In the genomic region with DNA sequence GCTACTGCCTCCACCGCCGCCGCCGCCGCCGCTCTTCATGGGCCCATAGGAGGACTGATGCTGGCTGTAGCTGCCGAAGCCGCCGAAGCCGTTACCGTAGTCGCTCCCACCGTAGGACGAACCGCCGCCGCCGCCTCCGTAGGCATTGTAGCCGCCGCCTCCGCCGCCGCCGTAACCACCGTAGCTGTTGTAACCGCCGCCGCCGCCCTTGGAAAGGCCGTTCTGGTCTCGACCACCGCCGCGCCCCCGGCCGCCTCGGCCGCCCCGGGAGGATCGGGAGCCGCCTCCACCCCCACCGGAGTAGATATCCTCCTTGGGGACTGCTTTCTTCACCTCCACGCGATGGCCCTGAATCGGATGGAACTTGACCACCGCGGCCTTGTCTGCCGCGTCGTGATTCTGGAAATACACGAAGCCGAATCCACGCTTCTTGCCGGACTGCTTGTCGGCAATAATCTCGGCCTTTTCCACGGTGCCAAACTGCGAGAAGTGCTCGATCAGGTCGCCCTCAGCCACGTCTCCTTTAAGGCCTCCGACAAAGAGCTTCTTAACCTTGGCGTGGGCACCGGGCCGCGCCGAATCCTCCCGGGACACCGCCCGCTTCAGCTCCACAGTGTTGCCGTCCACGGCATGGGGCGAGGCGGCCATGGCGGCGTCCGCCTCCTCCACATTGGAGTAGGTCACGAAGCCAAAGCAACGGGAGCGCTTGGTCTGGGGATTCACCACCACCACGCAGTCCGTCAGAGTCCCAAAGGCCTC, we compare ENCODE assay signal across 8 cellular contexts. TPM values are rescaled to one million over a fixed set of nuclear protein-coding genes. Genes with fewer than 3 reads are reported as not detected.
A peak's percentile ranks its signal among the peaks of the same experiment; 100 is the strongest.
DNase-seq lines count a peak whose midpoint lies in the region; ATAC-seq and TF ChIP-seq lines count a peak whose summit lies in the region.

No MANE protein-coding gene starts in this region.

- H3K4me3 ChIP-seq in OCI-LY1 (ENCODE audit: low read depth, low read length, poor library complexity, severe bottlenecking) (peak overlapping the region; percentile 100), ovary (peak overlapping the region; percentile 91)

- H3K27me3 ChIP-seq in OCI-LY1 (ENCODE audit: insufficient read depth, low read length) = no peaks in the 10 kb centered on the region
- H3K27me3 ChIP-seq in ovary = no peaks in the 10 kb centered on the region

- intact Hi-C loops in ovary (cut with DNase I) = loop anchor here in 3 of 4 donors (10.0 kb wide), 2 partner anchors 281 to 741 kb away; a partner anchor contains a TSS

- H4K20me1 ChIP-seq in OCI-LY1 (ENCODE audit: insufficient read depth, low read length) = peaks cover 5% of the 10 kb centered on the region

- peak; percentile 18 to 70 (median 56) for DNase-seq in activated naive CD4-positive, alpha-beta T cell (lab: John Stamatoyannopoulos, UW)
- peak; percentile 36 for DNase-seq in germinal center (ENCODE audit: low spot score)
- DNase-seq in ovary = peak; percentile 28 to 76 (median 59)
- no peak for DNase-seq in NK-92 treated with Interleukin-12 subunit alpha and Interleukin-12 subunit beta, amount 100 ng/mL, for 24 hours (lab: John Stamatoyannopoulos, UW)
- DNase-seq in Kasumi-1 (lab: John Stamatoyannopoulos, UW) = no peak

- no peaks in the 10 kb centered on the region for H3K9me2 ChIP-seq in OCI-LY1 (ENCODE audit: low read depth, low read length)

- peak overlapping the region; percentile 82 for H3K4me2 ChIP-seq in OCI-LY1 (ENCODE audit: low read length)

- H3K9me3 ChIP-seq in OCI-LY1 (ENCODE audit: low read length) (no peaks in the 10 kb centered on the region), ovary (no peaks in the 10 kb centered on the region)

- peaks cover 30% of the 10 kb centered on the region for H3K79me2 ChIP-seq in OCI-LY1 (ENCODE audit: insufficient read depth, low read length)

- H3K9ac ChIP-seq in OCI-LY1 (ENCODE audit: low read length) = peak overlapping the region; percentile 100

- H3K36me3 ChIP-seq in OCI-LY1 (ENCODE audit: insufficient read depth, low read length) (peaks cover 40% of the 10 kb centered on the region), ovary (no peaks in the 10 kb centered on the region)

- H3K4me1 ChIP-seq in OCI-LY1 (ENCODE audit: insufficient read depth, low read length, severe bottlenecking) (peaks cover 32% of the 10 kb centered on the region), ovary (ENCODE audit: insufficient read depth) (no peaks in the 10 kb centered on the region)

- no peak for TF ChIP-seq EP300 in ovary (IDR thresholded peaks at IDR 0.05)

- H3F3A ChIP-seq in OCI-LY1 (ENCODE audit: insufficient read depth, low read length) = 0 out of 2 replicates have a peak, but pooled peaks cover 2% of the 10 kb centered on the region

- H2AFZ ChIP-seq in OCI-LY1 (ENCODE audit: low read length) = no peak overlapping the region

- peak overlapping the region; percentile 96 for H3K27ac ChIP-seq in C4-2B
- H3K27ac ChIP-seq in OCI-LY1 (ENCODE audit: low read depth, low read length, poor library complexity, severe bottlenecking) = peak overlapping the region; percentile 85
- peak overlapping the region; percentile 97 for H3K27ac ChIP-seq in ovary

- no peak for TF ChIP-seq POLR2A in ovary (IDR thresholded peaks at IDR 0.05)

- ATAC-seq in GM21717 (IDR thresholded peaks at IDR 0.05; ENCODE audit: unreplicated experiment) = peak; percentile 9

- TF ChIP-seq CTCF in C4-2B (conservative IDR thresholded peaks at IDR 0.05) (no peak), OCI-LY1 (IDR thresholded peaks at IDR 0.05; ENCODE audit: low read length) (no peak), ovary (IDR thresholded peaks at IDR 0.05) (no peak)

- WGBS in ovary, 3 donors = 0 to 1% (median 0%) methylated on average over 51 to 83 of the region's 83 CpGs

RNA-seq across cellular contexts. Expression of a gene that starts 0.8 kb away (rescaled TPM):
- 10 to 100 TPM; 16.9 to 52.9 (median 48.3) TPM for total RNA-seq in ovary
- 10 to 100 TPM; 26.2 to 41.5 TPM for polyA plus RNA-seq in ovary

RNA-seq across cellular contexts. Expression of a gene that starts 17.5 kb away (rescaled TPM):
- total RNA-seq in ovary = 10 to 100 TPM in 2 of 7 donors, 1 to 10 TPM in 5; 5.0 to 15.7 (median 8.7) TPM
- 10 to 100 TPM in 1 of 2 donors, 1 to 10 TPM in 1; 2.9 to 11.5 TPM for polyA plus RNA-seq in ovary

Comparison
In these comparisons a context has a peak if more than half of its experiments do, and no peak if none do; other contexts are left out.
1. DNase-seq: peak in activated naive CD4-positive, alpha-beta T cell (4 of 4), germinal center (single experiment) and ovary (5 of 5); none in NK-92 treated with Interleukin-12 subunit alpha and Interleukin-12 subunit beta, amount 100 ng/mL, for 24 hours (single experiment) and Kasumi-1 (0 of 2).
2. Peak in every context shown above with its lines, with median percentiles within 50 percentile points of each other: H3K27ac ChIP-seq.